11 cellular contexts compared by ENCODE assay signal in genomic region chr7:137878333-137878961, GRCh38. TPM values are rescaled to one million over a fixed set of nuclear protein-coding genes. Genes with fewer than 3 reads are reported as not detected.
DNase-seq lines count a peak whose midpoint lies in the region; TF ChIP-seq lines count a peak whose summit lies in the region.
"Had no signal": no experiment of that assay in that cellular context is flagged by ENCODE, and none has a peak within 500 bp of the region (broad histone marks: within the 10 kb centered on the region; RNA-seq: fewer than 3 reads in every experiment).

No MANE protein-coding gene starts in this region.

- H3K4me1 Mint-ChIP-seq in type B pancreatic cell (ENCODE audit: unreplicated experiment) (peaks cover 23% of the 10 kb centered on the region), glutamatergic neuron (ENCODE audit: low read depth, unreplicated experiment) (peaks cover 22% of the 10 kb centered on the region)

- no peak for TF ChIP-seq POLR2A in esophagus muscularis mucosa (IDR thresholded peaks at IDR 0.05; ENCODE audit: low read depth)

- DNase-seq in OCI-M1 (lab: John Stamatoyannopoulos, UW) (peak; percentile 48), esophagus muscularis mucosa (ENCODE audit: extremely low spot score) (no peak), type B pancreatic cell (ENCODE audit: extremely low spot score, unreplicated experiment) (no peak), UCSD-AML1 (lab: John Stamatoyannopoulos, UW; ENCODE audit: unreplicated experiment) (no peak), retina (no peak), glutamatergic neuron (no peak), CD1c-positive myeloid dendritic cell (ENCODE audit: extremely low spot score) (no peak)
- DNase-seq: activated CD4-positive, alpha-beta memory T cell treated with anti-CD3 and anti-CD28 coated beads, Interleukin-2, amount 10 ng/mL, durations not matched to agents 7 days and 5 days; NCI-H1092; stimulated activated CD4-positive, alpha-beta T cell treated with anti-CD3 and anti-CD28 coated beads, Interleukin-12 subunit alpha, Interleukin-12 subunit beta, amount 100 ng/mL, for 4 hours had no signal

- H3K27me3 Mint-ChIP-seq in type B pancreatic cell (no peaks in the 10 kb centered on the region), glutamatergic neuron (ENCODE audit: unreplicated experiment) (peaks cover 2% of the 10 kb centered on the region)
- H3K27me3 Mint-ChIP-seq: activated CD4-positive, alpha-beta memory T cell treated with anti-CD3 and anti-CD28 coated beads, Interleukin-2, amount 10 ng/mL, durations not matched to agents 7 days and 5 days had no signal

- intact Hi-C loops in esophagus muscularis mucosa (cut with DNase I): no loop called here

- TF ChIP-seq CTCF in esophagus muscularis mucosa (IDR thresholded peaks at IDR 0.05) (no peak), type B pancreatic cell (conservative IDR thresholded peaks at IDR 0.05) (no peak), glutamatergic neuron (IDR thresholded peaks at IDR 0.05; ENCODE audit: partially characterized antibody, unreplicated experiment) (no peak)

- H3K27ac Mint-ChIP-seq in type B pancreatic cell (peak overlapping the region; percentile 96), glutamatergic neuron (ENCODE audit: unreplicated experiment) (no peak overlapping the region)
- H3K27ac Mint-ChIP-seq: activated CD4-positive, alpha-beta memory T cell treated with anti-CD3 and anti-CD28 coated beads, Interleukin-2, amount 10 ng/mL, durations not matched to agents 7 days and 5 days had no signal

- H3K4me3 ChIP-seq in esophagus muscularis mucosa (no peak overlapping the region), muscle layer of colon (ENCODE audit: low read depth in 1 of 2, low read length in 2 of 2) (peak overlapping the region in 1 of 2 donors; percentile 13)

- no peaks in the 10 kb centered on the region for H3K9me3 Mint-ChIP-seq in type B pancreatic cell
- H3K9me3 Mint-ChIP-seq in glutamatergic neuron (ENCODE audit: unreplicated experiment): peaks cover under 1% of the 10 kb centered on the region
- H3K9me3 Mint-ChIP-seq: activated CD4-positive, alpha-beta memory T cell treated with anti-CD3 and anti-CD28 coated beads, Interleukin-2, amount 10 ng/mL, durations not matched to agents 7 days and 5 days had no signal

- H3K9ac ChIP-seq in muscle layer of colon (ENCODE audit: low read length): no peak overlapping the region

- H3K4me3 Mint-ChIP-seq in type B pancreatic cell (no peak overlapping the region), glutamatergic neuron (ENCODE audit: unreplicated experiment) (no peak overlapping the region)
- H3K4me3 Mint-ChIP-seq: activated CD4-positive, alpha-beta memory T cell treated with anti-CD3 and anti-CD28 coated beads, Interleukin-2, amount 10 ng/mL, durations not matched to agents 7 days and 5 days had no signal

- 40% methylated on average over 8 of the region's 8 CpGs for WGBS in esophagus muscularis mucosa

- H3K27ac ChIP-seq in esophagus muscularis mucosa (replicated peaks in 1 of 4): peak overlapping the region; percentile 69 to 85 (median 74)
- peak overlapping the region; percentile 7 for H3K27ac ChIP-seq in muscle layer of colon (ENCODE audit: low read depth, low read length)

- H3K36me3 Mint-ChIP-seq in type B pancreatic cell (peaks cover 68% of the 10 kb centered on the region), glutamatergic neuron (ENCODE audit: unreplicated experiment) (peaks cover 9% of the 10 kb centered on the region)

- H3K27me3 ChIP-seq in esophagus muscularis mucosa: no peaks in the 10 kb centered on the region
- no peaks in the 10 kb centered on the region for H3K27me3 ChIP-seq in muscle layer of colon (ENCODE audit: control insufficient read depth in 1 of 2, insufficient read depth in 2 of 2, low read length in 2 of 2)

- TF ChIP-seq EP300 in esophagus muscularis mucosa (IDR thresholded peaks at IDR 0.05): no peak

- H3K9me3 ChIP-seq in esophagus muscularis mucosa (no peaks in the 10 kb centered on the region), muscle layer of colon (ENCODE audit: low read length) (no peaks in the 10 kb centered on the region)

- H3K36me3 ChIP-seq in esophagus muscularis mucosa (peaks cover 20 to 74% (median 52%) of the 10 kb centered on the region in 4 donors), muscle layer of colon (ENCODE audit: insufficient read depth, low read length) (peaks cover 48% of the 10 kb centered on the region)

- H3K4me1 ChIP-seq in esophagus muscularis mucosa: peaks cover 44 to 70% (median 61%) of the 10 kb centered on the region in 4 donors
- peaks cover 57% of the 10 kb centered on the region for H3K4me1 ChIP-seq in muscle layer of colon (ENCODE audit: insufficient read depth, low read length)

RNA-seq across cellular contexts. Expression of gene DGKI, which starts 31.7 kb away (rescaled TPM):
- total RNA-seq in esophagus muscularis mucosa (1 to 10 TPM in 3 of 4 donors, under 1 TPM in 1; 0.66 to 2.9 (median 1.7) TPM), type B pancreatic cell (ENCODE audit: low replicate concordance) (1.8 and 2.8 TPM in 2 replicates), glutamatergic neuron (ENCODE audit: unreplicated experiment) (19.4 TPM)
